Comparison of ENCODE assay signal across 1 cellular context in genomic region chr10:21078410-21079329, GRCh38.
TF ChIP-seq lines count a peak whose summit lies in the region.

No MANE protein-coding gene starts in this region.

TF ChIP-seq in GM12878, 131 proteins besides CTCF, POLR2A, EP300 and RAD21 (continued from another document):
- no peak for TF ChIP-seq ZBTB40 (IDR thresholded peaks at IDR 0.05; ENCODE audit: borderline replicate concordance)
- TF ChIP-seq, protein P1, sequence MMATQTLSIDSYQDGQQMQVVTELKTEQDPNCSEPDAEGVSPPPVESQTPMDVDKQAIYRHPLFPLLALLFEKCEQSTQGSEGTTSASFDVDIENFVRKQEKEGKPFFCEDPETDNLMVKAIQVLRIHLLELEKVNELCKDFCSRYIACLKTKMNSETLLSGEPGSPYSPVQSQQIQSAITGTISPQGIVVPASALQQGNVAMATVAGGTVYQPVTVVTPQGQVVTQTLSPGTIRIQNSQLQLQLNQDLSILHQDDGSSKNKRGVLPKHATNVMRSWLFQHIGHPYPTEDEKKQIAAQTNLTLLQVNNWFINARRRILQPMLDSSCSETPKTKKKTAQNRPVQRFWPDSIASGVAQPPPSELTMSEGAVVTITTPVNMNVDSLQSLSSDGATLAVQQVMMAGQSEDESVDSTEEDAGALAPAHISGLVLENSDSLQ (IDR thresholded peaks at IDR 0.05) = no peak
- no peak for TF ChIP-seq DPF2 (IDR thresholded peaks at IDR 0.05)
- TF ChIP-seq, protein P2, sequence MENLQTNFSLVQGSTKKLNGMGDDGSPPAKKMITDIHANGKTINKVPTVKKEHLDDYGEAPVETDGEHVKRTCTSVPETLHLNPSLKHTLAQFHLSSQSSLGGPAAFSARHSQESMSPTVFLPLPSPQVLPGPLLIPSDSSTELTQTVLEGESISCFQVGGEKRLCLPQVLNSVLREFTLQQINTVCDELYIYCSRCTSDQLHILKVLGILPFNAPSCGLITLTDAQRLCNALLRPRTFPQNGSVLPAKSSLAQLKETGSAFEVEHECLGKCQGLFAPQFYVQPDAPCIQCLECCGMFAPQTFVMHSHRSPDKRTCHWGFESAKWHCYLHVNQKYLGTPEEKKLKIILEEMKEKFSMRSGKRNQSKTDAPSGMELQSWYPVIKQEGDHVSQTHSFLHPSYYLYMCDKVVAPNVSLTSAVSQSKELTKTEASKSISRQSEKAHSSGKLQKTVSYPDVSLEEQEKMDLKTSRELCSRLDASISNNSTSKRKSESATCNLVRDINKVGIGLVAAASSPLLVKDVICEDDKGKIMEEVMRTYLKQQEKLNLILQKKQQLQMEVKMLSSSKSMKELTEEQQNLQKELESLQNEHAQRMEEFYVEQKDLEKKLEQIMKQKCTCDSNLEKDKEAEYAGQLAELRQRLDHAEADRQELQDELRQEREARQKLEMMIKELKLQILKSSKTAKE (IDR thresholded peaks at IDR 0.05; ENCODE audit: low read depth, poor library complexity, severe bottlenecking) = no peak
- TF ChIP-seq TAF1 (IDR thresholded peaks at IDR 0.05; ENCODE audit: borderline replicate concordance, low read depth, low read length) = no peak
- TF ChIP-seq ZBTB33 (IDR thresholded peaks at IDR 0.05) = no peak
- TF ChIP-seq PBX3 (IDR thresholded peaks at IDR 0.05; ENCODE audit: insufficient replicate concordance, low read depth, low read length) = no peak
- no peak for TF ChIP-seq FOXK2 (IDR thresholded peaks at IDR 0.05)
- TF ChIP-seq YY1 (IDR thresholded peaks at IDR 0.05; ENCODE audit: low read depth, low read length) = 0 out of 2 replicates have a peak, but pooled peaks have one; percentile 36
- no peak for TF ChIP-seq NFXL1 (IDR thresholded peaks at IDR 0.05; ENCODE audit: borderline replicate concordance)
- TF ChIP-seq BCL11A (IDR thresholded peaks at IDR 0.05; ENCODE audit: low read depth, low read length) = no peak
